In the genomic region with DNA sequence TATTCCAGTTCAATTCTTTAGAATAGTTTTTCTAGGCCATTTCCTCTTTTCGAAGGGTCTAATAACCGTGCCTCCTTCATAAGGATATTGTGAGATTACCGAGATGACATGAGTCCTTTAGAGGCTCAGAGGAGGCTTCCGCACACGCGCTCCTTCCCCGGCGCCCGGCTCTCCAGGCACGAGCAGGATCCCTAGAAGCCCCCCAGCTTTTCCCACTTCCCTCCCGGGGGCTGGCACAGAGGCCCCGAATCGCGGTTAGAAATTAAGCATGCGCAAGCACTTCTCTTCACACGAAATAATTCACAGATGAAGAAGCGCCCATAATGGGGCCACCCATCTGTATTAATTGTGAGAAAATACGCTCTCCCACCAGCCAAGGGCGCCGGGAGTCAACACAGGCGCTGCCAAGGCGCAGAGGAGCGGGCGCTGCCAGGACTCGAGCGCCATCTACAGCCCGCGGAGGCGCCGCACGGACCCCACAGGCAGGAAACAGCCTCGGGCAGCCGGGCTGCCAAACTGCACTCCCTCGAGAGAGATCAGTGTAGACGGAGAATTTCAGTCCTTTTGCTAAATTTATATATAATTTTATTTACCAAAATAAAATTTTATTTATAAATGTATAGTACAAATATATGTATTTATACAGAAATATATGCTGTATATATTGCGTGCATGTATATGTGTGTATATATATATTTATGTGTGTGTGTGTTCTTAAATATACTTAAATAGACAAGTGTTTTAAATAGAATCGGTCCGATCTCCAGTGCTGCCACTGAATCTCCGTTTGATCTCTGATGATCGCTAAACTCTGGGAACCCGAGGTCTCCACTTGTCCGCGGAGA, we compare ENCODE assay signal across 8 cellular contexts.
DNase-seq lines count a peak whose midpoint lies in the region; ATAC-seq, FAIRE-seq and TF ChIP-seq lines count a peak whose summit lies in the region.

No MANE protein-coding gene starts in this region.

- H2BK15ac ChIP-seq in H1 (ENCODE audit: low read length) (no peak overlapping the region), mesendoderm (replicated peaks; ENCODE audit: low read depth) (no peak overlapping the region)

- peak; percentile 92 to 96 for TF ChIP-seq RAD21 in H1 (IDR thresholded peaks at IDR 0.05 in 1 of 2, conservative IDR thresholded peaks at IDR 0.05 in 1 of 2; ENCODE audit: low read depth in 2 of 2, low read length in 2 of 2)

- peak overlapping the region; percentile 30; the same call in 1 of the 2 replicates for H3K4me2 ChIP-seq in BLaER1
- peak overlapping the region in 1 of 2 experiments; percentile 37; a peak in 3 of 4 replicates for H3K4me2 ChIP-seq in H1 (ENCODE audit: insufficient read depth in 1 of 2, low read depth in 2 of 2, low read length in 2 of 2)
- peak overlapping the region; percentile 22 for H3K4me2 ChIP-seq in mesendoderm (ENCODE audit: low read length)

- CTCF ChIA-PET in H1 (lab: Charles Lee; ENCODE audit: partially characterized antibody) = interaction anchor here (0.5 kb wide), 1 partner anchor 654 kb away, joined by 3 read pairs; no protein-coding TSS in a partner anchor

- no peaks in the 10 kb centered on the region for H3K79me2 ChIP-seq in H1 (ENCODE audit: control insufficient read depth in 1 of 2, insufficient read depth in 2 of 2, low read length in 2 of 2)
- H3K79me2 ChIP-seq in mesendoderm (ENCODE audit: control insufficient read depth, insufficient read depth, low read length) = no peaks in the 10 kb centered on the region

- H4K5ac ChIP-seq in H1 (ENCODE audit: insufficient read length, low read depth, low read length) = no peak overlapping the region
- no peak overlapping the region for H4K5ac ChIP-seq in mesendoderm (ENCODE audit: low read length)

- H4K20me1 ChIP-seq in BLaER1 = no peaks in the 10 kb centered on the region
- H4K20me1 ChIP-seq in H1 (replicated peaks in 1 of 2; ENCODE audit: control insufficient read depth in 1 of 2, insufficient read depth in 2 of 2, low read length in 2 of 2) = no peaks in the 10 kb centered on the region

- H3K56ac ChIP-seq in H1 (replicated peaks; ENCODE audit: insufficient read length, low read depth, low read length) = no peak overlapping the region
- no peak overlapping the region for H3K56ac ChIP-seq in mesendoderm (ENCODE audit: low read length)

- TF ChIP-seq CTCF in H1 (IDR thresholded peaks at IDR 0.05; ENCODE audit: control extremely low read depth in 1 of 3, insufficient read depth in 1 of 3, low read depth in 1 of 3, low read length in 3 of 3) = peak; percentile 80 to 98 (median 83)

- H3K14ac ChIP-seq in H1 (ENCODE audit: insufficient read length) = no peak overlapping the region

- peak; percentile 58 for ATAC-seq in GM21619 (IDR thresholded peaks at IDR 0.05; ENCODE audit: unreplicated experiment)
- ATAC-seq in HG02970 (IDR thresholded peaks at IDR 0.05; ENCODE audit: low FRiP score, unreplicated experiment) = no peak

- no peak for FAIRE-seq in H1 (lab: Jason Lieb, UNC)

- H2AK5ac ChIP-seq in H1 (ENCODE audit: low read depth, low read length) (no peak overlapping the region), mesendoderm (ENCODE audit: low read length) (no peak overlapping the region)

- H3K9me3 ChIP-seq in BLaER1 = no peaks in the 10 kb centered on the region; the same call in 1 of the 2 replicates
- no peaks in the 10 kb centered on the region for H3K9me3 ChIP-seq in H1 (ENCODE audit: insufficient read depth in 2 of 2, low read depth in 1 of 2, low read length in 1 of 2)

- DNase-seq in NCI-H446 (lab: John Stamatoyannopoulos, UW) (peak; percentile 34 to 58), H1 (ENCODE audit: low read depth in 1 of 2, low spot score in 2 of 2) (peak; percentile 47 to 90), mesendoderm (peak; percentile 79)
- DNase-seq in activated CD8-positive, alpha-beta memory T cell treated with anti-CD3 and anti-CD28 coated beads for 24 hours = peak; percentile 87
- peak; percentile 61 for DNase-seq in stimulated activated CD8-positive, alpha-beta memory T cell treated with anti-CD3 and anti-CD28 coated beads, Interleukin-4, amount 100 ng/mL, for 24 hours (ENCODE audit: low read depth)

- H2BK120ac ChIP-seq in H1 (replicated peaks; ENCODE audit: low read depth, low read length) (no peak overlapping the region), mesendoderm (ENCODE audit: low read depth, low read length) (no peak overlapping the region)

- 46% methylated on average over 43 of the region's 43 CpGs; no CpG with 5 or more reads in 1 of the 2 experiments for WGBS in H1 (ENCODE audit: extremely low coverage in 1 of 2, insufficient coverage in 1 of 2, insufficient read length in 1 of 2, insufficient replicate concordance in 2 of 2, low coverage in 1 of 2, low lambda C conversion rate in 2 of 2, missing lambda C conversion rate in 1 of 2), 2 experiments
- WGBS in mesendoderm (ENCODE audit: extremely low coverage, insufficient coverage, low lambda C conversion rate) = no CpG with 5 or more reads among the region's 43 CpGs

- no peaks in the 10 kb centered on the region for H3K23me2 ChIP-seq in H1 (ENCODE audit: low read depth, low read length)

- H3K4ac ChIP-seq in H1 (replicated peaks; ENCODE audit: insufficient read length, low read depth, low read length) (no peak overlapping the region), mesendoderm (ENCODE audit: low read depth, low read length) (no peak overlapping the region)

- no peak overlapping the region for H4K8ac ChIP-seq in H1 (ENCODE audit: extremely low read depth, insufficient read depth, low read length)
- no peak overlapping the region for H4K8ac ChIP-seq in mesendoderm (ENCODE audit: low read depth, low read length)

- H2BK12ac ChIP-seq in H1 (ENCODE audit: low read depth, low read length) = no peak overlapping the region

- POLR2A ChIA-PET in H1 (lab: Charles Lee; ENCODE audit: partially characterized antibody) = no interaction called here

- H3K4me1 ChIP-seq in BLaER1 = no peaks in the 10 kb centered on the region
- peaks cover 0 to 2% (median 0%) of the 10 kb centered on the region in 4 experiments; a peak in 3 of 7 replicates for H3K4me1 ChIP-seq in H1 (replicated peaks in 1 of 4; ENCODE audit: control insufficient read depth in 3 of 4, insufficient read depth in 4 of 4, low read length in 3 of 4)
- no peaks in the 10 kb centered on the region for H3K4me1 ChIP-seq in mesendoderm (ENCODE audit: control insufficient read depth, low read depth, low read length)

- H2AFZ ChIP-seq in H1 (ENCODE audit: low read length) = peak overlapping the region; percentile 84; the same call in 1 of the 2 replicates

- no peak for TF ChIP-seq EP300 in H1 (IDR thresholded peaks at IDR 0.05; ENCODE audit: borderline replicate concordance in 1 of 2, low read depth in 2 of 2, low read length in 2 of 2)

- H3K4me3 ChIP-seq in BLaER1 (no peak overlapping the region), H1 (ENCODE audit: extremely low read depth in 1 of 4, insufficient read depth in 2 of 4, low read depth in 3 of 4, low read length in 4 of 4) (peak overlapping the region in 3 of 4 experiments; percentile 10 to 54 (median 12); a peak in 3 of 8 replicates), mesendoderm (ENCODE audit: low read length) (no peak overlapping the region)

- H3K27ac ChIP-seq in BLaER1 = no peak overlapping the region
- no peak overlapping the region for H3K27ac ChIP-seq in H1 (ENCODE audit: low read depth, low read length)
- H3K27ac ChIP-seq in mesendoderm (ENCODE audit: low read depth, low read length) = no peak overlapping the region

- no peak overlapping the region for H4K91ac ChIP-seq in H1 (replicated peaks; ENCODE audit: insufficient read length, low read length)

- no peak for TF ChIP-seq POLR2A in H1 (IDR thresholded peaks at IDR 0.05; ENCODE audit: control extremely low read depth in 1 of 2, low read depth in 2 of 2, low read length in 2 of 2)

- H3K79me1 ChIP-seq in H1 (ENCODE audit: low read depth, low read length) = no peaks in the 10 kb centered on the region
- H3K79me1 ChIP-seq in mesendoderm (ENCODE audit: low read length) = no peaks in the 10 kb centered on the region

- no peak overlapping the region for H3K18ac ChIP-seq in H1 (ENCODE audit: extremely low read depth, low read length)
- H3K18ac ChIP-seq in mesendoderm (ENCODE audit: low read length) = no peak overlapping the region

- H3K23ac ChIP-seq in H1 (ENCODE audit: insufficient read length) (no peak overlapping the region), mesendoderm (ENCODE audit: low read length) (no peak overlapping the region)

- no peak overlapping the region for H3K9ac ChIP-seq in BLaER1
- H3K9ac ChIP-seq in H1 (replicated peaks in 1 of 4; ENCODE audit: extremely low read depth in 1 of 4, low read depth in 3 of 4, low read length in 3 of 4) = no peak overlapping the region
- H3K9ac ChIP-seq in mesendoderm (ENCODE audit: low read length) = peak overlapping the region; percentile 21

- H2BK5ac ChIP-seq in H1 (ENCODE audit: low read depth, low read length) (no peak overlapping the region), mesendoderm (ENCODE audit: low read length) (no peak overlapping the region)

- no peak overlapping the region for H2BK20ac ChIP-seq in H1 (ENCODE audit: low read length)

- H3K36me3 ChIP-seq in BLaER1 = no peaks in the 10 kb centered on the region
- no peaks in the 10 kb centered on the region for H3K36me3 ChIP-seq in H1 (ENCODE audit: control insufficient read depth in 2 of 4, insufficient read depth in 4 of 4, low read length in 3 of 4)
- no peaks in the 10 kb centered on the region for H3K36me3 ChIP-seq in mesendoderm (ENCODE audit: control insufficient read depth, insufficient read depth, low read length)

- H3K27me3 ChIP-seq in BLaER1 (no peaks in the 10 kb centered on the region), H1 (replicated peaks in 1 of 4; ENCODE audit: control insufficient read depth in 3 of 4, extremely low read depth in 1 of 4, insufficient read depth in 3 of 4, low read length in 3 of 4) (no peaks in the 10 kb centered on the region), mesendoderm (ENCODE audit: insufficient read depth, low read length, poor library complexity) (no peaks in the 10 kb centered on the region)

TF ChIP-seq in H1, 55 proteins besides CTCF, POLR2A, EP300 and RAD21:
- TF ChIP-seq SUZ12 (IDR thresholded peaks at IDR 0.05; ENCODE audit: low read length) (no peak), GABPA (IDR thresholded peaks at IDR 0.05; ENCODE audit: borderline replicate concordance, insufficient read depth, low read length) (peak; percentile 61; the same call in 1 of the 2 replicates), MAX (IDR thresholded peaks at IDR 0.05) (0 out of 2 replicates have a peak, but pooled peaks have one; percentile 18), YY1 (IDR thresholded peaks at IDR 0.05; ENCODE audit: low read depth, low read length) (peak; percentile 65; the same call in 1 of the 2 replicates), CREB1 (IDR thresholded peaks at IDR 0.05) (0 out of 2 replicates have a peak, but pooled peaks have one; percentile 36), TAF1 (IDR thresholded peaks at IDR 0.05; ENCODE audit: low read depth, low read length) (no peak), EGR1 (IDR thresholded peaks at IDR 0.05; ENCODE audit: borderline replicate concordance, low read depth, low read length) (no peak), RBBP5 (IDR thresholded peaks at IDR 0.05; ENCODE audit: borderline replicate concordance, low read depth, low read length) (no peak)

Comparison
In these comparisons a context has a peak if more than half of its experiments do, and no peak if none do; other contexts are left out.
1. H3K4me3 ChIP-seq: peak in H1 (3 of 4); none in BLaER1 (single experiment) and mesendoderm (single experiment).
2. Peak in every context shown above with its lines, with median percentiles within 50 percentile points of each other: DNase-seq.